Comparison of ENCODE assay signal across 10 cellular contexts in genomic region chr20:25336561-25337422, GRCh38. TPM values are rescaled to one million over a fixed set of nuclear protein-coding genes. Genes with fewer than 3 reads are reported as not detected.
DNase-seq lines count a peak whose midpoint lies in the region; ATAC-seq, FAIRE-seq and TF ChIP-seq lines count a peak whose summit lies in the region.
"Had no signal": no experiment of that assay in that cellular context is flagged by ENCODE, and none has a peak within 500 bp of the region (broad histone marks: within the 10 kb centered on the region; RNA-seq: fewer than 3 reads in every experiment).

No MANE protein-coding gene starts in this region.

- intact Hi-C loops in IMR-90 (cut with micrococcal nuclease): loop anchor here (1.0 kb wide), 1 partner anchor 63 kb away; no protein-coding TSS in a partner anchor
- intact Hi-C loops in MCF 10A (cut with micrococcal nuclease): loop anchor here (2.0 kb wide), 1 partner anchor 62 kb away; no protein-coding TSS in a partner anchor
- intact Hi-C loops in kidney (cut with DNase I): no loop called here

- BruUV-seq in IMR-90 (replicated peaks; lab: Mats Ljungman, UMichigan) (no TSS peak), MCF 10A (replicated peaks; lab: Mats Ljungman, UMichigan) (no TSS peak)

- H3K4me1 Mint-ChIP-seq in MCF 10A (ENCODE audit: insufficient read depth, unreplicated experiment): no peaks in the 10 kb centered on the region
- peaks cover 3% of the 10 kb centered on the region for H3K4me1 Mint-ChIP-seq in activated T-cell treated with anti-CD3 and anti-CD28 coated beads, Interleukin-2, amount 50 U/mL, for 72 hours (ENCODE audit: low read depth)

- no peaks in the 10 kb centered on the region for H3K9me3 Mint-ChIP-seq in MCF 10A (ENCODE audit: unreplicated experiment)
- H3K9me3 Mint-ChIP-seq in activated T-cell treated with anti-CD3 and anti-CD28 coated beads, Interleukin-2, amount 50 U/mL, for 72 hours: peaks cover 0 to 2% of the 10 kb centered on the region in 2 donors

- WGBS in IMR-90 (ENCODE audit: extremely low coverage in 2 of 2, insufficient read length in 1 of 2), 2 experiments: 83% methylated on average over 2 of the region's 17 CpGs; no CpG with 5 or more reads in 1 of the 2 experiments

- H3K9me1 ChIP-seq in IMR-90 (ENCODE audit: insufficient read depth, low read length): peaks cover 9% of the 10 kb centered on the region

- H3K4ac ChIP-seq in IMR-90 (ENCODE audit: low read depth, low read length): no peak overlapping the region

- H2AK5ac ChIP-seq in IMR-90 (ENCODE audit: low read depth, low read length): no peak overlapping the region

- H4K8ac ChIP-seq in IMR-90 (ENCODE audit: low read depth in 2 of 2, low read length in 2 of 2): no peak overlapping the region

- H2BK15ac ChIP-seq in IMR-90 (ENCODE audit: low read depth, low read length): no peak overlapping the region

- no peak overlapping the region for H4K91ac ChIP-seq in IMR-90 (ENCODE audit: insufficient read depth, low read depth, low read length)

- H3K27ac Mint-ChIP-seq in MCF 10A (ENCODE audit: low read depth, unreplicated experiment): no peak overlapping the region
- H3K27ac Mint-ChIP-seq in activated T-cell treated with anti-CD3 and anti-CD28 coated beads, Interleukin-2, amount 50 U/mL, for 72 hours: no peak overlapping the region

- no peak overlapping the region for H2BK5ac ChIP-seq in IMR-90 (ENCODE audit: low read depth, low read length, poor library complexity, severe bottlenecking)

- ATAC-seq in IMR-90 (ENCODE audit: low read depth): peak; percentile 81; the same call in 1 of the 2 replicates
- ATAC-seq in activated T-cell treated with anti-CD3 and anti-CD28 coated beads, Interleukin-2, amount 50 U/mL, for 72 hours (replicated peaks in 1 of 2): no peak
- ATAC-seq: lower lobe of right lung had no signal

- H3K79me1 ChIP-seq in IMR-90 (ENCODE audit: low read depth in 1 of 2, low read length in 2 of 2): peaks cover 40 to 51% of the 10 kb centered on the region in 2 experiments

- H3K18ac ChIP-seq in IMR-90 (ENCODE audit: low read depth, low read length): no peak overlapping the region

- H3K23ac ChIP-seq in IMR-90 (ENCODE audit: low read depth, low read length): no peak overlapping the region

- H3K4me3 Mint-ChIP-seq in MCF 10A (ENCODE audit: unreplicated experiment): no peak overlapping the region
- no peak overlapping the region for H3K4me3 Mint-ChIP-seq in activated T-cell treated with anti-CD3 and anti-CD28 coated beads, Interleukin-2, amount 50 U/mL, for 72 hours

- H3K14ac ChIP-seq in IMR-90 (replicated peaks; ENCODE audit: low read depth, low read length): no peak overlapping the region

- dilution Hi-C loops in IMR-90 (cut with HindIII; ENCODE audit: low sequenced_read_pairs, unreplicated experiment): no loop called here

- H3K27me3 Mint-ChIP-seq in MCF 10A (ENCODE audit: insufficient read depth, unreplicated experiment): no peaks in the 10 kb centered on the region
- no peaks in the 10 kb centered on the region for H3K27me3 Mint-ChIP-seq in activated T-cell treated with anti-CD3 and anti-CD28 coated beads, Interleukin-2, amount 50 U/mL, for 72 hours (ENCODE audit: low read depth)

- H3K9me3 ChIP-seq in IMR-90 (ENCODE audit: control insufficient read depth, insufficient read depth, low read length) (no peaks in the 10 kb centered on the region), kidney (ENCODE audit: control insufficient read depth in 1 of 2, low read length in 2 of 2) (no peaks in the 10 kb centered on the region)
- H3K9me3 ChIP-seq: lower lobe of right lung had no signal

- peak; percentile 57 for TF ChIP-seq RAD21 in IMR-90 (IDR thresholded peaks at IDR 0.05; ENCODE audit: low read length)

- H2AK9ac ChIP-seq in IMR-90 (replicated peaks; ENCODE audit: low read depth, low read length, poor library complexity): no peak overlapping the region

- TF ChIP-seq POLR2A in IMR-90 (IDR thresholded peaks at IDR 0.05; ENCODE audit: low read depth, low read length): no peak

- H4K20me1 ChIP-seq in IMR-90 (ENCODE audit: insufficient read depth, low read length): peaks cover 25% of the 10 kb centered on the region

- H3K4me2 ChIP-seq in IMR-90 (ENCODE audit: low read depth, low read length): no peak overlapping the region

- TF ChIP-seq CTCF in AG04449 (IDR thresholded peaks at IDR 0.05; ENCODE audit: insufficient read depth, low read length, missing control alignments) (peak; percentile 49), IMR-90 (conservative IDR thresholded peaks at IDR 0.05; ENCODE audit: low read depth, low read length) (peak; percentile 48), MCF 10A (IDR thresholded peaks at IDR 0.05; ENCODE audit: unreplicated experiment) (peak; percentile 8), kidney (IDR thresholded peaks at IDR 0.05; ENCODE audit: borderline replicate concordance, extremely low read depth, insufficient read depth) (peak; percentile 22)

- H3K27ac ChIP-seq in IMR-90 (ENCODE audit: insufficient read depth, low read length) (no peak overlapping the region), kidney (ENCODE audit: low read depth in 2 of 2, low read length in 2 of 2) (no peak overlapping the region)
- H3K27ac ChIP-seq: lower lobe of right lung had no signal

- no peak overlapping the region for H2BK120ac ChIP-seq in IMR-90 (ENCODE audit: low read depth, low read length)

- peaks cover 7% of the 10 kb centered on the region; the same call in 1 of the 2 replicates for H3K4me1 ChIP-seq in IMR-90 (ENCODE audit: control insufficient read depth, insufficient read depth, low read length)
- H3K4me1 ChIP-seq in kidney (ENCODE audit: control insufficient read depth in 1 of 2, insufficient read depth in 1 of 2, low read depth in 1 of 2, low read length in 2 of 2): peaks cover 10 to 16% of the 10 kb centered on the region in 2 donors

- FAIRE-seq in kidney (lab: Jason Lieb, UNC): no peak

- CTCF ChIA-PET in AG04449 (lab: Yijun Ruan, JAX): interaction anchor here (0.7 to 2.2 kb wide), 3 partner anchors 9 to 61 kb away, joined by 3 to 22 read pairs (median 8); no protein-coding TSS in a partner anchor
- CTCF ChIA-PET in IMR-90 (lab: Yijun Ruan, JAX): interaction anchor here (0.9 to 1.2 kb wide), 2 partner anchors 10 to 62 kb away, joined by 5 to 9 read pairs; no protein-coding TSS in a partner anchor
- CTCF ChIA-PET in MCF 10A (lab: Yijun Ruan, JAX): interaction anchor here (0.6 to 2.4 kb wide), 16 partner anchors 11 to 353 kb away, joined by 3 to 19 read pairs (median 3); no protein-coding TSS in a partner anchor

- H3K36me3 Mint-ChIP-seq in MCF 10A (ENCODE audit: insufficient read depth, unreplicated experiment): no peaks in the 10 kb centered on the region
- H3K36me3 Mint-ChIP-seq in activated T-cell treated with anti-CD3 and anti-CD28 coated beads, Interleukin-2, amount 50 U/mL, for 72 hours (ENCODE audit: insufficient read depth in 2 of 2): peaks cover 0 to 2% of the 10 kb centered on the region in 2 donors

- H2AFZ ChIP-seq in IMR-90 (replicated peaks; ENCODE audit: low read length, poor library complexity): peak overlapping the region; percentile 5

- H3K36me3 ChIP-seq in IMR-90 (ENCODE audit: control insufficient read depth, insufficient read depth, low read length) (peaks cover 5% of the 10 kb centered on the region), kidney (ENCODE audit: control insufficient read depth in 1 of 2, insufficient read depth in 2 of 2, low read length in 2 of 2) (no peaks in the 10 kb centered on the region)

- POLR2A ChIA-PET in AG04449 (lab: Yijun Ruan, JAX): no interaction called here
- POLR2A ChIA-PET in IMR-90 (lab: Charles Lee; ENCODE audit: unreplicated experiment): interaction anchor here (0.5 kb wide), 1 partner anchor 63 kb away, joined by 3 read pairs; no protein-coding TSS in a partner anchor
- POLR2A ChIA-PET in MCF 10A (lab: Yijun Ruan, JAX): interaction anchor here (0.6 to 2.0 kb wide), 4 partner anchors 9 to 344 kb away, joined by 3 to 6 read pairs (median 3); partner anchors contain the start of genes ABHD12 and APMAP

- H3K27me3 ChIP-seq in IMR-90 (ENCODE audit: control insufficient read depth, insufficient read depth, low read length): no peaks in the 10 kb centered on the region

- in situ Hi-C loops in IMR-90 (cut with MboI; ENCODE audit: low sequenced_read_pairs): no loop called here

- no peak overlapping the region for H3K9ac ChIP-seq in IMR-90 (ENCODE audit: low read depth, low read length)
- H3K9ac ChIP-seq in kidney (ENCODE audit: low read length in 2 of 2): no peak overlapping the region

- no peak overlapping the region for H4K5ac ChIP-seq in IMR-90 (ENCODE audit: low read depth, low read length)

- H2BK20ac ChIP-seq in IMR-90 (ENCODE audit: low read depth, low read length): no peak overlapping the region

- H3K4me3 ChIP-seq in AG04449 (ENCODE audit: low read depth, low read length) (no peak overlapping the region), IMR-90 (ENCODE audit: insufficient read depth, low read depth, low read length) (no peak overlapping the region), kidney (ENCODE audit: low read length in 2 of 2) (no peak overlapping the region)
- H3K4me3 ChIP-seq: lower lobe of right lung had no signal

- H3K56ac ChIP-seq in IMR-90 (ENCODE audit: extremely low read depth, insufficient read depth, low read length): no peak overlapping the region

- no peak for DNase-seq in AG04449 (ENCODE audit: low read depth, low spot score)
- peak; percentile 35 for DNase-seq in IMR-90
- peak; percentile 44 for DNase-seq in MCF 10A (ENCODE audit: unreplicated experiment)
- DNase-seq in kidney: no peak
- DNase-seq in NCI-H510A treated with DMSO at 0.1 percent for 48 hours (lab: John Stamatoyannopoulos, UW): no peak
- no peak for DNase-seq in activated T-cell treated with anti-CD3 and anti-CD28 coated beads, Interleukin-2, amount 50 U/mL, for 72 hours
- no peak for DNase-seq in AML-193 (lab: John Stamatoyannopoulos, UW)
- DNase-seq in germinal center (ENCODE audit: low spot score): no peak
- DNase-seq: activated T-cell treated with anti-CD3 and anti-CD28 coated beads, Interleukin-2, amount 50 U/mL, for 1 hour; lower lobe of right lung had no signal

TF ChIP-seq in IMR-90, 13 proteins besides CTCF, POLR2A, EP300 and RAD21:
- TF ChIP-seq FOS (IDR thresholded peaks at IDR 0.05; ENCODE audit: low read depth, low read length) (no peak), SMC3 (IDR thresholded peaks at IDR 0.05; ENCODE audit: low read depth, low read length) (peak; percentile 30; the same call in 1 of the 2 replicates)

RNA-seq across cellular contexts. Expression of gene ABHD12, which starts 53.8 kb away (rescaled TPM):
- total RNA-seq in IMR-90 (2012; rRNA removed) (64.2 and 80.7 TPM in 2 replicates), MCF 10A (2022) (18.6 TPM in 2 replicates), kidney (61.5 TPM)
- polyA plus RNA-seq in IMR-90 (2012; rRNA removed) (84.0 and 108 TPM in 2 replicates), kidney (ENCODE audit: insufficient read depth, low read depth, low replicate concordance) (68.1 TPM)
- 66.3 and 83.3 TPM in 2 replicates for polyA plus RNA-seq in IMR-90 (2012; cell fraction: cytosol; rRNA removed)
- 61.1 and 62.6 TPM in 2 replicates for polyA plus RNA-seq in IMR-90 (2012; cell fraction: nucleus; rRNA removed; ENCODE audit: low replicate concordance)
- total RNA-seq in activated T-cell treated with anti-CD3 and anti-CD28 coated beads, Interleukin-2, amount 50 U/mL, for 72 hours: 10 to 100 TPM; 25.5 to 26.5 TPM

Comparison
In these comparisons a context has a peak if more than half of its experiments do, and no peak if none do; other contexts are left out.
1. DNase-seq: peak in IMR-90 (single experiment) and MCF 10A (single experiment); none in AG04449 (single experiment), kidney (single experiment), NCI-H510A treated with DMSO at 0.1 percent for 48 hours (single experiment), activated T-cell treated with anti-CD3 and anti-CD28 coated beads, Interleukin-2, amount 50 U/mL, for 72 hours (0 of 2), AML-193 (0 of 2) and germinal center (single experiment).
2. Peak in every context shown above with its lines, with median percentiles within 50 percentile points of each other: CTCF ChIP-seq.